In the genomic region with DNA sequence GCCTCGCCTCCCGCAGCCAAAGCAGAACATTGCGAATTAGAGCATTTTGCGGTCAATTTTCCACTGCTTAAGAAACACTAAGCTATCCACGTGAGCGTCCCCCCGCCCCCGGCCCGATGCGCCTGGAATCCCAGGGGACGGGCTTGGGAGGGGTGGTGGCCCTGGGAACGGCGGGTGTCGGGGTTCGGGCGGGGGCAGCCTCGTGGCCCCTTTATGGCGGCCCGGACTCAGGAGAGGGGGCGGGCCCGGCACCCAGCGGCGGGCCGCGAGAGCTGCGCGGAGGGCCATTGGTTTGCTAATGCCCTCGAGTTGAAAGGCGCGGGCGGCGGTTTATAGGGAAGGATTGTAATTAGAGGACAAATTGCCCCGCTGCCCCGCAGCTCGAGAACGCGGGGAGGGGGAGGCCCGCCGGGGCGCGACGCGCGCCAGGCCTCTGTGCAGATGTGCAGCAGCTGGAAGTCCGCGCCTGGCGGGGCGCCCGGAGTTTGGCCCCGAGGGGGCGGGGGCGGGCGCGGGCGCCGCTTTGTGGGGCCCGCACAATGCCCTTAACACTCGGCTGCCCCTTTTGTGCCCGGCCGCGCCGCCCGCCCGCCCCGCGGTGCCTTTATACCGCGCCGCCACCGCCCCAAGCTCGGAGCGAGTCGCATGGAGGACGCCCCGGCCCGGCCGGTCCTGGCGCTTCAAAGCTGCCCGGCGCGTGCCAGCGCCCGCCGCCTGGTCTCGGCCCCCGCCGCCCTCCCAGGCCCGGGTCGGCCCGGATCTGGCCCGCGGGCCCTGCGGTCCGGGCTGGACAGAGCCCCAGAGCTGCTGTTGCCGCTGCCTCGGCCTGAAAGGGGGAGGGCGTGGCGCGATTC, we compare ENCODE assay signal across 11 cellular contexts. TPM values are rescaled to one million over a fixed set of nuclear protein-coding genes. Genes with fewer than 3 reads are reported as not detected.
A peak's percentile ranks its signal among the peaks of the same experiment; 100 is the strongest.
DNase-seq lines count a peak whose midpoint lies in the region; ATAC-seq and TF ChIP-seq lines count a peak whose summit lies in the region.
"Had no signal": no experiment of that assay in that cellular context is flagged by ENCODE, and none has a peak within 500 bp of the region (broad histone marks: within the 10 kb centered on the region; RNA-seq: fewer than 3 reads in every experiment).

No MANE protein-coding gene starts in this region.

- peaks cover 43% of the 10 kb centered on the region for H3K4me1 Mint-ChIP-seq in dendritic cell treated with granulocyte-macrophage colony-stimulating factor and Interleukin-4, amounts not matched to agents 40 ng/mL and 50 ng/mL, for 4 days (ENCODE audit: low read depth)

- H3K4me1 ChIP-seq in parathyroid adenoma (no peaks in the 10 kb centered on the region), gastrocnemius medialis (peaks cover 3 to 8% of the 10 kb centered on the region in 2 donors)

- H3K4me3 ChIP-seq in parathyroid adenoma (ENCODE audit: low read depth, low read length) (no peak overlapping the region), gastrocnemius medialis (no peak overlapping the region)
- H3K4me3 ChIP-seq: colonic mucosa, SJSA1 had no signal

- H3K27ac ChIP-seq in parathyroid adenoma: no peak overlapping the region
- H3K27ac ChIP-seq in gastrocnemius medialis: no peak overlapping the region
- H3K27ac ChIP-seq: colonic mucosa, SJSA1 had no signal

- no peak for ATAC-seq in gastrocnemius medialis

- DNase-seq in DMS53 (lab: John Stamatoyannopoulos, UW): peak; percentile 58
- no peak for DNase-seq in DMS53 treated with DMSO at 0.1 percent for 48 hours (lab: John Stamatoyannopoulos, UW; ENCODE audit: unreplicated experiment)
- DNase-seq in gastrocnemius medialis: no peak
- DNase-seq in NCI-H128 (lab: John Stamatoyannopoulos, UW; ENCODE audit: unreplicated experiment): no peak
- DNase-seq: 8988T; activated CD8-positive, alpha-beta memory T cell treated with anti-CD3 and anti-CD28 coated beads, Interleukin-2, amount 50 U/mL, for 4 hours; colonic mucosa had no signal

- H3K27me3 Mint-ChIP-seq in dendritic cell treated with granulocyte-macrophage colony-stimulating factor and Interleukin-4, amounts not matched to agents 40 ng/mL and 50 ng/mL, for 4 days: peaks cover 87% of the 10 kb centered on the region

- H3K9me3 ChIP-seq in parathyroid adenoma (ENCODE audit: control insufficient read depth, low read length) (no peaks in the 10 kb centered on the region), gastrocnemius medialis (no peaks in the 10 kb centered on the region)
- H3K9me3 ChIP-seq: colonic mucosa, SJSA1 had no signal

- intact Hi-C loops in dendritic cell treated with granulocyte-macrophage colony-stimulating factor and Interleukin-4, amounts not matched to agents 40 ng/mL and 50 ng/mL, for 4 days (cut with micrococcal nuclease): loop anchor here (5.0 to 10.0 kb wide), 2 partner anchors 35 to 193 kb away; a partner anchor contains a TSS
- intact Hi-C loops in gastrocnemius medialis (cut with DNase I; ENCODE audit: low total_unique reads): no loop called here

- in situ Hi-C loops in gastrocnemius medialis (cut with MboI; ENCODE audit: low sequenced_read_pairs in 4 of 4): loop anchor here in 3 of 4 donors (10.0 to 25.0 kb wide), 3 partner anchors 103 to 170 kb away; a partner anchor contains a TSS

- peak overlapping the region; percentile 30 for H3K4me3 Mint-ChIP-seq in dendritic cell treated with granulocyte-macrophage colony-stimulating factor and Interleukin-4, amounts not matched to agents 40 ng/mL and 50 ng/mL, for 4 days

- TF ChIP-seq CTCF in parathyroid adenoma (IDR thresholded peaks at IDR 0.05) (no peak), gastrocnemius medialis (IDR thresholded peaks at IDR 0.05 in 4 of 5, conservative IDR thresholded peaks at IDR 0.05 in 1 of 5) (no peak)

- no peaks in the 10 kb centered on the region for H3K9me3 Mint-ChIP-seq in dendritic cell treated with granulocyte-macrophage colony-stimulating factor and Interleukin-4, amounts not matched to agents 40 ng/mL and 50 ng/mL, for 4 days

- H2AFZ ChIP-seq in parathyroid adenoma: no peak overlapping the region

- peak overlapping the region; percentile 31 for H3K4me2 ChIP-seq in parathyroid adenoma (ENCODE audit: low read length)

- H3K27ac Mint-ChIP-seq in dendritic cell treated with granulocyte-macrophage colony-stimulating factor and Interleukin-4, amounts not matched to agents 40 ng/mL and 50 ng/mL, for 4 days: no peak overlapping the region

- no peak for TF ChIP-seq POLR2A in gastrocnemius medialis (IDR thresholded peaks at IDR 0.05)

- no peaks in the 10 kb centered on the region for H3K79me2 ChIP-seq in parathyroid adenoma

- no peak overlapping the region for H3K9ac ChIP-seq in parathyroid adenoma

- H3K36me3 ChIP-seq in parathyroid adenoma (ENCODE audit: control insufficient read depth, insufficient read depth, low read length) (no peaks in the 10 kb centered on the region), gastrocnemius medialis (no peaks in the 10 kb centered on the region)
- H3K36me3 ChIP-seq: colonic mucosa, SJSA1 had no signal

- no peaks in the 10 kb centered on the region for H3K36me3 Mint-ChIP-seq in dendritic cell treated with granulocyte-macrophage colony-stimulating factor and Interleukin-4, amounts not matched to agents 40 ng/mL and 50 ng/mL, for 4 days (ENCODE audit: low read depth)

- H3K27me3 ChIP-seq in parathyroid adenoma (ENCODE audit: control insufficient read depth, insufficient read depth, low read length): peaks cover 19% of the 10 kb centered on the region
- H3K27me3 ChIP-seq in gastrocnemius medialis: peaks cover 48 to 67% (median 58%) of the 10 kb centered on the region in 3 donors

RNA-seq across cellular contexts. Expression of a gene that starts 1.9 kb away (rescaled TPM):
- not detected for total RNA-seq in gastrocnemius medialis
- total RNA-seq: colonic mucosa, renal cortical epithelial cell, SJSA1 had no signal

RNA-seq across cellular contexts. Expression of a gene that starts 6.3 kb away (rescaled TPM):
- total RNA-seq in gastrocnemius medialis: 100 to 1,000 TPM in 1 of 4 donors, 10 to 100 TPM in 3; 43.6 to 115 (median 93.7) TPM

RNA-seq across cellular contexts. Expression of a gene that starts 18.8 kb away (rescaled TPM):
- total RNA-seq in gastrocnemius medialis: 1 to 10 TPM; 1.1 to 3.4 (median 2.0) TPM

RNA-seq across cellular contexts. Expression of a gene that starts 36.2 kb away (rescaled TPM):
- total RNA-seq in gastrocnemius medialis: 1 to 10 TPM in 2 of 4 donors, under 1 TPM in 2; 0.29 to 4.7 (median 0.99) TPM

RNA-seq across cellular contexts. Expression of a gene that starts 42.7 kb away (rescaled TPM):
- total RNA-seq in gastrocnemius medialis: 100 to 1,000 TPM in 3 of 4 donors, 10 to 100 TPM in 1; 95.2 to 132 (median 121) TPM
